1 cellular context compared by ENCODE assay signal in the genomic region with DNA sequence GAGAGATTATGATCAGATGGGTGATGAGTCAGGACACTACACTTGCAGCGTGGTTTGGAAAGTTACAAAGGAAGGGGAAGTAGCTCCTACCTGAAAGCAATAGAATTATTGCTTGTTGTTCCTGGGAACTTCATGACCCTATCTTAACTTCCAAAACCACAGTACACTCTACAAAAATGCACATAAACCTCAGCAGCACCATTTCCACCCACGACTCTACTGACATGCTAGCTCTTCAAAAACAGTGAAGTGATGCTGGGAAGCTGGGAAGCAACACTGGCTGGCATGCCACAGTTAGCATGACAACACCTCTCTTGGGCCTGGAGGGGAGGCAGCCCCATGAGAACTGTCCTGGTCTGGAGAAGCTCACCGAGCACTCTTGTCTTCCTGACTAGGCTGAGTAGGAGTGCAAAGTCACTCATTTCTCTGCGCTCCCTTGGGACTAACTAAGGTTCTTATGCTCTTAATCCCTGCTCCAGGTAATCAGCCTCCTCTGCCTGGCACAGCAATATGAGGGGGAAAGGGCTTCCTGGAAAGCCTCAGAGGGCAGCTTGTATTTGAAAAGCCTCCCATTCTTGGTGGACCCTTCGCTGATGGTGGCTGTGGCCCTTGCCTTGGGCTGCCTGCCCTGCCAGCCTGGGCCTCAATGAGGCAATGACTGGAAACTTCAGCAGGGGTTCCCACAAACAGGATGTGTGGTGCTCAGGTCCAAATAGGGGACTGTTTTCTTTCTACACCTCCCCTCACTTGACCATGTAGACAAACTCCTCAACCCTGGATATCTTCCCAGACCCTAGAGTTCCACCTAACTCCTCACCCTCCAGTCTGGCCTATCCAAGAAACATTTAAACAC.
TF ChIP-seq lines count a peak whose summit lies in the region.

No MANE protein-coding gene starts in this region.

TF ChIP-seq in K562, 482 proteins besides CTCF, POLR2A, EP300 and RAD21 (continued from another document):
- TF ChIP-seq, protein P1, sequence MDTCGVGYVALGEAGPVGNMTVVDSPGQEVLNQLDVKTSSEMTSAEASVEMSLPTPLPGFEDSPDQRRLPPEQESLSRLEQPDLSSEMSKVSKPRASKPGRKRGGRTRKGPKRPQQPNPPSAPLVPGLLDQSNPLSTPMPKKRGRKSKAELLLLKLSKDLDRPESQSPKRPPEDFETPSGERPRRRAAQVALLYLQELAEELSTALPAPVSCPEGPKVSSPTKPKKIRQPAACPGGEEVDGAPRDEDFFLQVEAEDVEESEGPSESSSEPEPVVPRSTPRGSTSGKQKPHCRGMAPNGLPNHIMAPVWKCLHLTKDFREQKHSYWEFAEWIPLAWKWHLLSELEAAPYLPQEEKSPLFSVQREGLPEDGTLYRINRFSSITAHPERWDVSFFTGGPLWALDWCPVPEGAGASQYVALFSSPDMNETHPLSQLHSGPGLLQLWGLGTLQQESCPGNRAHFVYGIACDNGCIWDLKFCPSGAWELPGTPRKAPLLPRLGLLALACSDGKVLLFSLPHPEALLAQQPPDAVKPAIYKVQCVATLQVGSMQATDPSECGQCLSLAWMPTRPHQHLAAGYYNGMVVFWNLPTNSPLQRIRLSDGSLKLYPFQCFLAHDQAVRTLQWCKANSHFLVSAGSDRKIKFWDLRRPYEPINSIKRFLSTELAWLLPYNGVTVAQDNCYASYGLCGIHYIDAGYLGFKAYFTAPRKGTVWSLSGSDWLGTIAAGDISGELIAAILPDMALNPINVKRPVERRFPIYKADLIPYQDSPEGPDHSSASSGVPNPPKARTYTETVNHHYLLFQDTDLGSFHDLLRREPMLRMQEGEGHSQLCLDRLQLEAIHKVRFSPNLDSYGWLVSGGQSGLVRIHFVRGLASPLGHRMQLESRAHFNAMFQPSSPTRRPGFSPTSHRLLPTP (IDR thresholded peaks at IDR 0.05; ENCODE audit: borderline replicate concordance, extremely low read depth, insufficient read length) = no peak
- TF ChIP-seq JUND (IDR thresholded peaks at IDR 0.05; ENCODE audit: borderline replicate concordance, low read depth, low read length) (peak; percentile 58; the same call in 1 of the 2 replicates), JUND (tag; IDR thresholded peaks at IDR 0.05; ENCODE audit: borderline replicate concordance, low read depth, low read length) (peak; percentile 40; the same call in 2 of the 3 replicates), ZNF696 (CRISPR knock-in tag; conservative IDR thresholded peaks at IDR 0.05) (no peak), CHCHD3 (CRISPR knock-in tag; IDR thresholded peaks at IDR 0.05) (no peak), C11orf30 (IDR thresholded peaks at IDR 0.05; ENCODE audit: low read depth) (no peak)
- TF ChIP-seq, protein P2, sequence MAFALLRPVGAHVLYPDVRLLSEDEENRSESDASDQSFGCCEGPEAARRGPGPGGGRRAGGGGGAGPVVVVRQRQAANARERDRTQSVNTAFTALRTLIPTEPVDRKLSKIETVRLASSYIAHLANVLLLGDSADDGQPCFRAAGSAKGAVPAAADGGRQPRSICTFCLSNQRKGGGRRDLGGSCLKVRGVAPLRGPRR (CRISPR knock-in tag; IDR thresholded peaks at IDR 0.05) = no peak
- TF ChIP-seq, protein P3, sequence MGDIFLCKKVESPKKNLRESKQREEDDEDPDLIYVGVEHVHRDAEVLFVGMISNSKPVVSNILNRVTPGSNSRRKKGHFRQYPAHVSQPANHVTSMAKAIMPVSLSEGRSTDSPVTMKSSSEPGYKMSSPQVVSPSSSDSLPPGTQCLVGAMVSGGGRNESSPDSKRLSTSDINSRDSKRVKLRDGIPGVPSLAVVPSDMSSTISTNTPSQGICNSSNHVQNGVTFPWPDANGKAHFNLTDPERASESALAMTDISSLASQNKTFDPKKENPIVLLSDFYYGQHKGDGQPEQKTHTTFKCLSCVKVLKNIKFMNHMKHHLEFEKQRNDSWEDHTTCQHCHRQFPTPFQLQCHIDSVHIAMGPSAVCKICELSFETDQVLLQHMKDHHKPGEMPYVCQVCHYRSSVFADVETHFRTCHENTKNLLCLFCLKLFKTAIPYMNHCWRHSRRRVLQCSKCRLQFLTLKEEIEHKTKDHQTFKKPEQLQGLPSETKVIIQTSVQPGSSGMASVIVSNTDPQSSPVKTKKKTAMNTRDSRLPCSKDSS (IDR thresholded peaks at IDR 0.05; ENCODE audit: low read depth, partially characterized antibody) = no peak
